Comparison of ENCODE assay signal across 2 cellular contexts in the genomic region with DNA sequence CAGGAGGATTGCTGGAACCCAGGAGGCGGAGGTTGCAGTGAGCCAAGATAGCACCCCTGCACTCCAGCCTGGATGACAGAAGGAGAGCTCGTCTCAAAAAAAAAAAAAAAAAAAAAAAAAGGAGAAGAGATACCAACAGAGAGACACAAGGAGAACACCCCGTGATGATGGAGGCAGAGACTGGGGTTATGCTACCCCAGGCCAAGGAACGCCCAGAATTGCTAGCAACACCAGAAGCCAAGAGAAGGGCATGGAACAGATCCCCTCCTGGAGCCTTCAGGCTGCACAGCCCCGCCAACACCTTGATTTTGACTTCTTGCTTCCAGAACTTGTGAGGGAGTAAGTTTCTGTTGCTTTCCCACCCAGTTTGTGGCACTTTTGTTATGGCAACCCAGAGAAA.
TF ChIP-seq lines count a peak whose summit lies in the region.

No MANE protein-coding gene starts in this region.

TF ChIP-seq in HepG2, 621 proteins besides CTCF, POLR2A, EP300 and RAD21 (continued from another document):
- TF ChIP-seq ZNF484 (CRISPR knock-in tag; IDR thresholded peaks at IDR 0.05; ENCODE audit: borderline replicate concordance, low read depth) (no peak), ZSCAN25 (CRISPR knock-in tag; IDR thresholded peaks at IDR 0.05) (no peak), ZNF746 (CRISPR knock-in tag; IDR thresholded peaks at IDR 0.05) (no peak), MAZ (IDR thresholded peaks at IDR 0.05; ENCODE audit: borderline replicate concordance, low read depth, low read length) (no peak), MAZ (CRISPR knock-in tag; IDR thresholded peaks at IDR 0.05; ENCODE audit: low read depth) (no peak), SNAPC2 (CRISPR knock-in tag; IDR thresholded peaks at IDR 0.05) (no peak), PRPF4 (IDR thresholded peaks at IDR 0.05; ENCODE audit: low read depth, low read length, poor library complexity, severe bottlenecking) (no peak), ZC3H4 (CRISPR knock-in tag; IDR thresholded peaks at IDR 0.05; ENCODE audit: borderline replicate concordance) (no peak), MEIS2 (CRISPR knock-in tag; IDR thresholded peaks at IDR 0.05) (no peak), ZNF431 (CRISPR knock-in tag; IDR thresholded peaks at IDR 0.05; ENCODE audit: borderline replicate concordance, low read depth) (no peak), FLYWCH1 (CRISPR knock-in tag; IDR thresholded peaks at IDR 0.05) (no peak), HCFC1 (IDR thresholded peaks at IDR 0.05; ENCODE audit: low read depth, low read length) (no peak), ZNF10 (CRISPR knock-in tag; IDR thresholded peaks at IDR 0.05; ENCODE audit: borderline replicate concordance, low read depth) (no peak), CAMTA2 (CRISPR knock-in tag; IDR thresholded peaks at IDR 0.05; ENCODE audit: borderline replicate concordance) (no peak), SYNCRIP (IDR thresholded peaks at IDR 0.05; ENCODE audit: insufficient read depth, low read depth, low read length) (no peak), ZNF510 (CRISPR knock-in tag; IDR thresholded peaks at IDR 0.05; ENCODE audit: low read depth) (no peak), ZNF234 (CRISPR knock-in tag; conservative IDR thresholded peaks at IDR 0.05) (no peak)

TF ChIP-seq in GM23338, 12 proteins besides CTCF, POLR2A, EP300 and RAD21 (continued from another document):
- TF ChIP-seq, protein P1, sequence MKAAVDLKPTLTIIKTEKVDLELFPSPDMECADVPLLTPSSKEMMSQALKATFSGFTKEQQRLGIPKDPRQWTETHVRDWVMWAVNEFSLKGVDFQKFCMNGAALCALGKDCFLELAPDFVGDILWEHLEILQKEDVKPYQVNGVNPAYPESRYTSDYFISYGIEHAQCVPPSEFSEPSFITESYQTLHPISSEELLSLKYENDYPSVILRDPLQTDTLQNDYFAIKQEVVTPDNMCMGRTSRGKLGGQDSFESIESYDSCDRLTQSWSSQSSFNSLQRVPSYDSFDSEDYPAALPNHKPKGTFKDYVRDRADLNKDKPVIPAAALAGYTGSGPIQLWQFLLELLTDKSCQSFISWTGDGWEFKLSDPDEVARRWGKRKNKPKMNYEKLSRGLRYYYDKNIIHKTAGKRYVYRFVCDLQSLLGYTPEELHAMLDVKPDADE (IDR thresholded peaks at IDR 0.05), result no peak
- TF ChIP-seq, protein P2, sequence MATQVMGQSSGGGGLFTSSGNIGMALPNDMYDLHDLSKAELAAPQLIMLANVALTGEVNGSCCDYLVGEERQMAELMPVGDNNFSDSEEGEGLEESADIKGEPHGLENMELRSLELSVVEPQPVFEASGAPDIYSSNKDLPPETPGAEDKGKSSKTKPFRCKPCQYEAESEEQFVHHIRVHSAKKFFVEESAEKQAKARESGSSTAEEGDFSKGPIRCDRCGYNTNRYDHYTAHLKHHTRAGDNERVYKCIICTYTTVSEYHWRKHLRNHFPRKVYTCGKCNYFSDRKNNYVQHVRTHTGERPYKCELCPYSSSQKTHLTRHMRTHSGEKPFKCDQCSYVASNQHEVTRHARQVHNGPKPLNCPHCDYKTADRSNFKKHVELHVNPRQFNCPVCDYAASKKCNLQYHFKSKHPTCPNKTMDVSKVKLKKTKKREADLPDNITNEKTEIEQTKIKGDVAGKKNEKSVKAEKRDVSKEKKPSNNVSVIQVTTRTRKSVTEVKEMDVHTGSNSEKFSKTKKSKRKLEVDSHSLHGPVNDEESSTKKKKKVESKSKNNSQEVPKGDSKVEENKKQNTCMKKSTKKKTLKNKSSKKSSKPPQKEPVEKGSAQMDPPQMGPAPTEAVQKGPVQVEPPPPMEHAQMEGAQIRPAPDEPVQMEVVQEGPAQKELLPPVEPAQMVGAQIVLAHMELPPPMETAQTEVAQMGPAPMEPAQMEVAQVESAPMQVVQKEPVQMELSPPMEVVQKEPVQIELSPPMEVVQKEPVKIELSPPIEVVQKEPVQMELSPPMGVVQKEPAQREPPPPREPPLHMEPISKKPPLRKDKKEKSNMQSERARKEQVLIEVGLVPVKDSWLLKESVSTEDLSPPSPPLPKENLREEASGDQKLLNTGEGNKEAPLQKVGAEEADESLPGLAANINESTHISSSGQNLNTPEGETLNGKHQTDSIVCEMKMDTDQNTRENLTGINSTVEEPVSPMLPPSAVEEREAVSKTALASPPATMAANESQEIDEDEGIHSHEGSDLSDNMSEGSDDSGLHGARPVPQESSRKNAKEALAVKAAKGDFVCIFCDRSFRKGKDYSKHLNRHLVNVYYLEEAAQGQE (IDR thresholded peaks at IDR 0.05; ENCODE audit: unreplicated experiment), result no peak
- TF ChIP-seq NANOG (IDR thresholded peaks at IDR 0.05; ENCODE audit: borderline replicate concordance) (no peak), STAT1 (IDR thresholded peaks at IDR 0.05; ENCODE audit: unreplicated experiment) (no peak)
- TF ChIP-seq, protein P3, sequence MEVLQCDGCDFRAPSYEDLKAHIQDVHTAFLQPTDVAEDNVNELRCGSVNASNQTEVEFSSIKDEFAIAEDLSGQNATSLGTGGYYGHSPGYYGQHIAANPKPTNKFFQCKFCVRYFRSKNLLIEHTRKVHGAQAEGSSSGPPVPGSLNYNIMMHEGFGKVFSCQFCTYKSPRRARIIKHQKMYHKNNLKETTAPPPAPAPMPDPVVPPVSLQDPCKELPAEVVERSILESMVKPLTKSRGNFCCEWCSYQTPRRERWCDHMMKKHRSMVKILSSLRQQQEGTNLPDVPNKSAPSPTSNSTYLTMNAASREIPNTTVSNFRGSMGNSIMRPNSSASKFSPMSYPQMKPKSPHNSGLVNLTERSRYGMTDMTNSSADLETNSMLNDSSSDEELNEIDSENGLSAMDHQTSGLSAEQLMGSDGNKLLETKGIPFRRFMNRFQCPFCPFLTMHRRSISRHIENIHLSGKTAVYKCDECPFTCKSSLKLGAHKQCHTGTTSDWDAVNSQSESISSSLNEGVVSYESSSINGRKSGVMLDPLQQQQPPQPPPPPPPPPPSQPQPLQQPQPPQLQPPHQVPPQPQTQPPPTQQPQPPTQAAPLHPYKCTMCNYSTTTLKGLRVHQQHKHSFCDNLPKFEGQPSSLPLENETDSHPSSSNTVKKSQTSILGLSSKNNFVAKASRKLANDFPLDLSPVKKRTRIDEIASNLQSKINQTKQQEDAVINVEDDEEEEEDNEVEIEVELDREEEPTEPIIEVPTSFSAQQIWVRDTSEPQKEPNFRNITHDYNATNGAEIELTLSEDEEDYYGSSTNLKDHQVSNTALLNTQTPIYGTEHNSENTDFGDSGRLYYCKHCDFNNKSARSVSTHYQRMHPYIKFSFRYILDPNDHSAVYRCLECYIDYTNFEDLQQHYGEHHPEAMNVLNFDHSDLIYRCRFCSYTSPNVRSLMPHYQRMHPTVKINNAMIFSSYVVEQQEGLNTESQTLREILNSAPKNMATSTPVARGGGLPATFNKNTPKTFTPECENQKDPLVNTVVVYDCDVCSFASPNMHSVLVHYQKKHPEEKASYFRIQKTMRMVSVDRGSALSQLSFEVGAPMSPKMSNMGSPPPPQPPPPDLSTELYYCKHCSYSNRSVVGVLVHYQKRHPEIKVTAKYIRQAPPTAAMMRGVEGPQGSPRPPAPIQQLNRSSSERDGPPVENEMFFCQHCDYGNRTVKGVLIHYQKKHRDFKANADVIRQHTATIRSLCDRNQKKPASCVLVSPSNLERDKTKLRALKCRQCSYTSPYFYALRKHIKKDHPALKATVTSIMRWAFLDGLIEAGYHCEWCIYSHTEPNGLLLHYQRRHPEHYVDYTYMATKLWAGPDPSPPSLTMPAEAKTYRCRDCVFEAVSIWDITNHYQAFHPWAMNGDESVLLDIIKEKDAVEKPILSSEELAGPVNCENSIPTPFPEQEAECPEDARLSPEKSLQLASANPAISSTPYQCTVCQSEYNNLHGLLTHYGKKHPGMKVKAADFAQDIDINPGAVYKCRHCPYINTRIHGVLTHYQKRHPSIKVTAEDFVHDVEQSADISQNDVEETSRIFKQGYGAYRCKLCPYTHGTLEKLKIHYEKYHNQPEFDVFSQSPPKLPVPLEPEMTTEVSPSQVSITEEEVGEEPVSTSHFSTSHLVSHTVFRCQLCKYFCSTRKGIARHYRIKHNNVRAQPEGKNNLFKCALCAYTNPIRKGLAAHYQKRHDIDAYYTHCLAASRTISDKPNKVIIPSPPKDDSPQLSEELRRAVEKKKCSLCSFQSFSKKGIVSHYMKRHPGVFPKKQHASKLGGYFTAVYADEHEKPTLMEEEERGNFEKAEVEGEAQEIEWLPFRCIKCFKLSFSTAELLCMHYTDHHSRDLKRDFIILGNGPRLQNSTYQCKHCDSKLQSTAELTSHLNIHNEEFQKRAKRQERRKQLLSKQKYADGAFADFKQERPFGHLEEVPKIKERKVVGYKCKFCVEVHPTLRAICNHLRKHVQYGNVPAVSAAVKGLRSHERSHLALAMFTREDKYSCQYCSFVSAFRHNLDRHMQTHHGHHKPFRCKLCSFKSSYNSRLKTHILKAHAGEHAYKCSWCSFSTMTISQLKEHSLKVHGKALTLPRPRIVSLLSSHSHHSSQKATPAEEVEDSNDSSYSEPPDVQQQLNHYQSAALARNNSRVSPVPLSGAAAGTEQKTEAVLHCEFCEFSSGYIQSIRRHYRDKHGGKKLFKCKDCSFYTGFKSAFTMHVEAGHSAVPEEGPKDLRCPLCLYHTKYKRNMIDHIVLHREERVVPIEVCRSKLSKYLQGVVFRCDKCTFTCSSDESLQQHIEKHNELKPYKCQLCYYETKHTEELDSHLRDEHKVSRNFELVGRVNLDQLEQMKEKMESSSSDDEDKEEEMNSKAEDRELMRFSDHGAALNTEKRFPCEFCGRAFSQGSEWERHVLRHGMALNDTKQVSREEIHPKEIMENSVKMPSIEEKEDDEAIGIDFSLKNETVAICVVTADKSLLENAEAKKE (CRISPR knock-in tag; IDR thresholded peaks at IDR 0.05), result no peak
